8 cellular contexts compared by ENCODE assay signal in genomic region chr12:108884116-108885012, GRCh38. TPM values are rescaled to one million over a fixed set of nuclear protein-coding genes. Genes with fewer than 3 reads are reported as not detected.
DNase-seq lines count a peak whose midpoint lies in the region; ATAC-seq and TF ChIP-seq lines count a peak whose summit lies in the region.

No MANE protein-coding gene starts in this region.

- peak; percentile 28 for DNase-seq in A172 (ENCODE audit: low spot score)
- peak; percentile 63 for DNase-seq in GM20000 (ENCODE audit: low spot score)
- peak; percentile 76 for DNase-seq in PC-3
- peak; percentile 81 for DNase-seq in activated T-cell treated with anti-CD3 and anti-CD28 coated beads, Interleukin-2, amount 50 U/mL, for 48 hours
- DNase-seq in germinal center (ENCODE audit: low spot score): peak; percentile 64
- peak; percentile 81 for DNase-seq in spleen

- peak; percentile 71 for ATAC-seq in PC-3
- ATAC-seq in HG03354 (IDR thresholded peaks at IDR 0.05; ENCODE audit: poor library complexity, severe bottlenecking, unreplicated experiment): no peak
- ATAC-seq in GM18498 (IDR thresholded peaks at IDR 0.05; ENCODE audit: unreplicated experiment): no peak

- no peaks in the 10 kb centered on the region for H4K20me1 ChIP-seq in PC-3 (ENCODE audit: low read length)

- no peak overlapping the region for H3K27ac ChIP-seq in PC-3 (ENCODE audit: low read length)
- no peak overlapping the region for H3K27ac ChIP-seq in spleen

- CTCF ChIA-PET in PC-3 (lab: Charles Lee): interaction anchor here (1.1 kb wide), 1 partner anchor 66 kb away, joined by 3 read pairs; no protein-coding TSS in a partner anchor

- H3K9ac ChIP-seq in PC-3 (ENCODE audit: low read length): no peak overlapping the region

- H3K4me3 ChIP-seq in PC-3 (ENCODE audit: low read length) (no peak overlapping the region), spleen (no peak overlapping the region)

- H3K36me3 ChIP-seq in PC-3 (ENCODE audit: low read depth, low read length): no peaks in the 10 kb centered on the region
- H3K36me3 ChIP-seq in spleen: no peaks in the 10 kb centered on the region

- POLR2A ChIA-PET in PC-3 (lab: Charles Lee; ENCODE audit: unreplicated experiment): no interaction called here

- 44 to 58% (median 48%) methylated on average over 14 to 16 of the region's 16 CpGs for WGBS in spleen, 5 donors

- no peak overlapping the region for H3K4me2 ChIP-seq in PC-3 (ENCODE audit: low read length)

- no peak overlapping the region for H2AFZ ChIP-seq in PC-3 (ENCODE audit: low read length)

- H3F3A ChIP-seq in PC-3 (ENCODE audit: low read length, unreplicated experiment): no peaks in the 10 kb centered on the region

- no peaks in the 10 kb centered on the region for H3K9me2 ChIP-seq in PC-3 (replicated peaks; ENCODE audit: low read length)

- no peaks in the 10 kb centered on the region for H3K9me3 ChIP-seq in PC-3 (ENCODE audit: low read length)
- H3K9me3 ChIP-seq in spleen: no peaks in the 10 kb centered on the region

- H3K4me1 ChIP-seq in PC-3 (ENCODE audit: insufficient read depth, low read length): no peaks in the 10 kb centered on the region
- H3K4me1 ChIP-seq in spleen: peaks cover 0 to 12% (median 2%) of the 10 kb centered on the region in 6 donors

- intact Hi-C loops in PC-3 (cut with micrococcal nuclease) (loop anchor here (1.0 kb wide), 1 partner anchor 209 kb away; the partner anchor contains the start of gene ALKBH2), spleen (cut with DNase I; ENCODE audit: low total_unique reads) (no loop called here)

- H3K27me3 ChIP-seq in PC-3 (ENCODE audit: low read length) (0 out of 2 replicates have a peak, but pooled peaks cover 12% of the 10 kb centered on the region), spleen (replicated peaks in 1 of 7) (no peaks in the 10 kb centered on the region)

- no TSS peak for BruUV-seq in PC-3 (replicated peaks; lab: Mats Ljungman, UMichigan)

- no peak for TF ChIP-seq POLR2A in spleen (IDR thresholded peaks at IDR 0.05)

- TF ChIP-seq CTCF in GM20000 (IDR thresholded peaks at IDR 0.05; ENCODE audit: extremely low read depth, missing control alignments) (peak; percentile 52), PC-3 (conservative IDR thresholded peaks at IDR 0.05; ENCODE audit: low read depth, low read length) (peak; percentile 90), spleen (IDR thresholded peaks at IDR 0.05 in 8 of 11, conservative IDR thresholded peaks at IDR 0.05 in 3 of 11) (peak; percentile 48 to 83 (median 69))

- H3K79me2 ChIP-seq in PC-3 (ENCODE audit: low read length): no peaks in the 10 kb centered on the region

RNA-seq across cellular contexts. Expression of gene DAO, which starts 4.5 kb away (rescaled TPM):
- not detected in 2 replicates for total RNA-seq in A172 (2014; rRNA removed; shearing (Covaris generic))
- not detected in 2 replicates for total RNA-seq in PC-3 (2014; rRNA removed)
- total RNA-seq in spleen: under 1 TPM in 1 of 7 donors, not detected in 6; 0.42 TPM
- not detected for polyA plus RNA-seq in spleen

RNA-seq across cellular contexts. Expression of gene SSH1, which starts 27.0 kb away (rescaled TPM):
- 6.9 and 7.4 TPM in 2 replicates for total RNA-seq in A172 (2014; rRNA removed; shearing (Covaris generic))
- 17.2 and 24.2 TPM in 2 replicates for total RNA-seq in PC-3 (2014; rRNA removed)
- 10 to 100 TPM; 32.2 to 71.3 (median 47.8) TPM for total RNA-seq in spleen
- 1 to 10 TPM; 1.7 to 8.6 (median 2.7) TPM for polyA plus RNA-seq in spleen

Comparison
In these comparisons a context has a peak if more than half of its experiments do, and no peak if none do; other contexts are left out.
1. DNase-seq: peak in every context shown above with its lines; median percentile 81 in activated T-cell treated with anti-CD3 and anti-CD28 coated beads, Interleukin-2, amount 50 U/mL, for 48 hours; 81 in spleen; 76 in PC-3; 64 in germinal center; 63 in GM20000; 28 in A172.